ENCODE assay signal across 2 cellular contexts in the genomic region with DNA sequence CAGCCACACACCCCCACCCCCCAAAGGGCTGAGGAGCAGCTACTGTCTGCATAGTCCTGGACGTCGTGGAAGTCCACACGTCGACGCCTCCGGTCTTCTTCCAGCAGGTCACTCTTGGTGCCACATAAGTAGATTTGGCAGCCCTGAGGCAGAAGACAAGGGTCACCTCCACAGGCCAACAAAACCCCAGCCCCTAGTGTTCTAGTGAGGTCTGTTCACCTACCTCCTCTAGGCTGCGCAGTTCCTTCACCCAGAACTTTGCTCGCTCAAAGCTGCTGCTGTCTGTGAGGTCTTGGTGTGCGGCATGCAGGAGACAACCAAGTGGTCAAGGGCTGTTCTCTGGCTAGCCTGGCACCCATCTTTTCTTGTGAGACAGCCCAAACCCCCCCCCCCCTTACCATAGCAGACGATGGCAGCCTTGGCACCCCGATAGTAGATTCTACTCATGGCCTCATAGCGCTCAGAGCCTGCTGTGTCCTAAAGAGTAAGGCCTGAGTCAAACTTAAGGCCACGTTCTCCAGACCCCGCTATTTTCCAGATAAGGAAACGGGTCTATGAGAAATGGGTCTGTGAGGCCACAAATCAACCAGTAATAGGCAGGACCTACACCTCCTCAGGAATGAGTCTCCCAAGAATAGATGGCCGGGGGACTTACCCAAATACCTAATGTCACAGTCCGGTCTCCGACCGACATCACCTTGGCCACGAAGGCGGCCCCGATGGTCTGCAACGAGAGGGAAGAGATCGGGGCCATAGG.
TF ChIP-seq lines count a peak whose summit lies in the region.

No MANE protein-coding gene starts in this region.

TF ChIP-seq in GM12891, 5 proteins besides CTCF, POLR2A, EP300 and RAD21:
- TF ChIP-seq SPI1 (IDR thresholded peaks at IDR 0.05; ENCODE audit: low read depth, low read length), result no peak
- TF ChIP-seq PAX5 (IDR thresholded peaks at IDR 0.05; ENCODE audit: insufficient read depth, low read length, severe bottlenecking), result no peak
- no peak for TF ChIP-seq POU2F2 (IDR thresholded peaks at IDR 0.05; ENCODE audit: low read depth, low read length)
- no peak; the same call in none of the 2 replicates for TF ChIP-seq POLR2AphosphoS5 (IDR thresholded peaks at IDR 0.05; ENCODE audit: low read depth, low read length)
- TF ChIP-seq TAF1 (IDR thresholded peaks at IDR 0.05; ENCODE audit: low read depth, low read length), result no peak

TF ChIP-seq in H1, 55 proteins besides CTCF, POLR2A, EP300 and RAD21:
- TF ChIP-seq RBBP5 (IDR thresholded peaks at IDR 0.05; ENCODE audit: borderline replicate concordance, low read depth, low read length) (0 out of 2 replicates have a peak, but pooled peaks have one; percentile 6), BRCA1 (IDR thresholded peaks at IDR 0.05; ENCODE audit: low read depth, low read length) (no peak), POLR2AphosphoS5 (IDR thresholded peaks at IDR 0.05; ENCODE audit: low read depth, low read length) (peak; percentile 59), PHF8 (conservative IDR thresholded peaks at IDR 0.05; ENCODE audit: low read depth, low read length) (no peak), MAFK (IDR thresholded peaks at IDR 0.05; ENCODE audit: low read depth, low read length) (no peak), BACH1 (IDR thresholded peaks at IDR 0.05; ENCODE audit: low read length) (no peak), JUN (IDR thresholded peaks at IDR 0.05; ENCODE audit: low read depth, low read length) (no peak), SAP30 (IDR thresholded peaks at IDR 0.05; ENCODE audit: insufficient read depth, insufficient replicate concordance, low read length) (no peak)
- TF ChIP-seq, protein P1, sequence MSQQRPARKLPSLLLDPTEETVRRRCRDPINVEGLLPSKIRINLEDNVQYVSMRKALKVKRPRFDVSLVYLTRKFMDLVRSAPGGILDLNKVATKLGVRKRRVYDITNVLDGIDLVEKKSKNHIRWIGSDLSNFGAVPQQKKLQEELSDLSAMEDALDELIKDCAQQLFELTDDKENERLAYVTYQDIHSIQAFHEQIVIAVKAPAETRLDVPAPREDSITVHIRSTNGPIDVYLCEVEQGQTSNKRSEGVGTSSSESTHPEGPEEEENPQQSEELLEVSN (IDR thresholded peaks at IDR 0.05), result no peak
- TF ChIP-seq, protein P2, sequence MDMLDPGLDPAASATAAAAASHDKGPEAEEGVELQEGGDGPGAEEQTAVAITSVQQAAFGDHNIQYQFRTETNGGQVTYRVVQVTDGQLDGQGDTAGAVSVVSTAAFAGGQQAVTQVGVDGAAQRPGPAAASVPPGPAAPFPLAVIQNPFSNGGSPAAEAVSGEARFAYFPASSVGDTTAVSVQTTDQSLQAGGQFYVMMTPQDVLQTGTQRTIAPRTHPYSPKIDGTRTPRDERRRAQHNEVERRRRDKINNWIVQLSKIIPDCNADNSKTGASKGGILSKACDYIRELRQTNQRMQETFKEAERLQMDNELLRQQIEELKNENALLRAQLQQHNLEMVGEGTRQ (IDR thresholded peaks at IDR 0.05; ENCODE audit: low read length), result no peak
